ENCODE assay signal across 8 cellular contexts in genomic region chr17:75777243-75777922, GRCh38. TPM values are rescaled to one million over a fixed set of nuclear protein-coding genes. Genes with fewer than 3 reads are reported as not detected.
DNase-seq lines count a peak whose midpoint lies in the region; ATAC-seq and TF ChIP-seq lines count a peak whose summit lies in the region.

No MANE protein-coding gene starts in this region.

- H3K4me1 ChIP-seq in adipocyte (ENCODE audit: control insufficient read depth, insufficient read depth, low read length) (peaks cover 29% of the 10 kb centered on the region), testis (peaks cover 18% of the 10 kb centered on the region)

- peak overlapping the region; percentile 26 to 98 for H3K27ac ChIP-seq in testis

- peak overlapping the region; percentile 92 for H3K4me3 ChIP-seq in adipocyte (ENCODE audit: low read length)
- H3K4me3 ChIP-seq in testis: peak overlapping the region; percentile 99

- POLR2A ChIA-PET in activated CD4-positive, alpha-beta T cell treated with anti-CD3 and anti-CD28 coated beads, Interleukin-2, amount 10 ng/mL, durations not matched to agents 7 days and 5 days (lab: Charles Lee): interaction anchor here (0.6 to 3.0 kb wide), 7 partner anchors 8 to 340 kb away, joined by 3 to 15 read pairs (median 4); partner anchors contain the start of gene UNK

- CTCF ChIA-PET in activated CD4-positive, alpha-beta T cell treated with anti-CD3 and anti-CD28 coated beads, Interleukin-2, amount 10 ng/mL, durations not matched to agents 7 days and 5 days (lab: Charles Lee): interaction anchor here (0.6 to 8.9 kb wide), 6 partner anchors 13 to 101 kb away, joined by 3 to 64 read pairs (median 3); partner anchors contain the start of gene GALK1

- peak overlapping the region; percentile 98 for H3K27ac Mint-ChIP-seq in activated CD4-positive, alpha-beta T cell treated with anti-CD3 and anti-CD28 coated beads, Interleukin-2, amount 10 ng/mL, durations not matched to agents 7 days and 5 days

- H3K27me3 Mint-ChIP-seq in activated CD4-positive, alpha-beta T cell treated with anti-CD3 and anti-CD28 coated beads, Interleukin-2, amount 10 ng/mL, durations not matched to agents 7 days and 5 days: peaks cover 2% of the 10 kb centered on the region

- WGBS in testis, 2 donors: 1 to 2% methylated on average over 2 of the region's 2 CpGs

- H3K36me3 Mint-ChIP-seq in activated CD4-positive, alpha-beta T cell treated with anti-CD3 and anti-CD28 coated beads, Interleukin-2, amount 10 ng/mL, durations not matched to agents 7 days and 5 days (ENCODE audit: low read depth): peaks cover 39% of the 10 kb centered on the region

- peak overlapping the region; percentile 98 for H3K9ac ChIP-seq in adipocyte (ENCODE audit: low read length)

- intact Hi-C loops in testis (cut with DNase I; ENCODE audit: low total_unique reads): loop anchor here (10.0 kb wide), 1 partner anchor 67 kb away; the partner anchor contains the start of gene UNC13D

- TF ChIP-seq CTCF in testis (IDR thresholded peaks at IDR 0.05): no peak

- no peaks in the 10 kb centered on the region for H3K9me3 ChIP-seq in adipocyte (ENCODE audit: control insufficient read depth, low read length)
- no peaks in the 10 kb centered on the region for H3K9me3 ChIP-seq in testis

- H3K9me3 Mint-ChIP-seq in activated CD4-positive, alpha-beta T cell treated with anti-CD3 and anti-CD28 coated beads, Interleukin-2, amount 10 ng/mL, durations not matched to agents 7 days and 5 days: no peaks in the 10 kb centered on the region

- peaks cover 35% of the 10 kb centered on the region for H3K4me1 Mint-ChIP-seq in activated CD4-positive, alpha-beta T cell treated with anti-CD3 and anti-CD28 coated beads, Interleukin-2, amount 10 ng/mL, durations not matched to agents 7 days and 5 days

- peak overlapping the region; percentile 89 for H3K4me3 Mint-ChIP-seq in activated CD4-positive, alpha-beta T cell treated with anti-CD3 and anti-CD28 coated beads, Interleukin-2, amount 10 ng/mL, durations not matched to agents 7 days and 5 days

- H3K36me3 ChIP-seq in adipocyte (ENCODE audit: control insufficient read depth, insufficient read depth, low read length, severe bottlenecking): peaks cover 33% of the 10 kb centered on the region
- no peaks in the 10 kb centered on the region for H3K36me3 ChIP-seq in testis (ENCODE audit: low read depth, missing control alignments)

- DNase-seq in activated CD4-positive, alpha-beta T cell treated with anti-CD3 and anti-CD28 coated beads, Interleukin-2, amount 10 ng/mL, durations not matched to agents 7 days and 5 days: no peak
- DNase-seq in activated CD4-positive, alpha-beta T cell treated with anti-CD3 and anti-CD28 coated beads, Interleukin-2, amount 50 U/mL, for 48 hours: no peak
- DNase-seq in adipocyte (ENCODE audit: low read depth) (peak; percentile 32), left lobe of liver (ENCODE audit: low spot score) (peak; percentile 18), testis (no peak), SIG-M5 treated with dmso at 0.1 percent for 504 hours (lab: John Stamatoyannopoulos, UW; ENCODE audit: unreplicated experiment) (no peak), SW 1271 (lab: John Stamatoyannopoulos, UW) (no peak)

- TF ChIP-seq POLR2A in testis (IDR thresholded peaks at IDR 0.05): no peak

- H3K27me3 ChIP-seq in adipocyte (replicated peaks; ENCODE audit: control insufficient read depth, insufficient read depth, low read length): no peaks in the 10 kb centered on the region
- no peaks in the 10 kb centered on the region for H3K27me3 ChIP-seq in testis

- ATAC-seq in left lobe of liver (no peak), GM21619 (IDR thresholded peaks at IDR 0.05; ENCODE audit: unreplicated experiment) (no peak)

RNA-seq across cellular contexts. Expression of gene UNK, which starts 7.2 kb away (rescaled TPM):
- total RNA-seq in activated CD4-positive, alpha-beta T cell treated with anti-CD3 and anti-CD28 coated beads, Interleukin-2, amount 10 ng/mL, durations not matched to agents 7 days and 5 days: 10 to 100 TPM; 27.1 to 28.7 TPM
- total RNA-seq in left lobe of liver (7.0 TPM), testis (10 to 100 TPM; 57.2 to 76.0 TPM)
- 66.7 TPM for polyA plus RNA-seq in testis (ENCODE audit: insufficient read depth, low read depth, low replicate concordance)

RNA-seq across cellular contexts. Expression of gene GALK1, which starts 12.4 kb away (rescaled TPM):
- total RNA-seq in activated CD4-positive, alpha-beta T cell treated with anti-CD3 and anti-CD28 coated beads, Interleukin-2, amount 10 ng/mL, durations not matched to agents 7 days and 5 days: 10 to 100 TPM; 40.9 to 44.7 TPM
- 90.9 TPM for total RNA-seq in left lobe of liver
- total RNA-seq in testis: 10 to 100 TPM; 31.9 to 50.7 TPM
- polyA plus RNA-seq in testis (ENCODE audit: insufficient read depth, low read depth, low replicate concordance): 32.1 TPM

RNA-seq across cellular contexts. Expression of gene ITGB4, which starts 56.1 kb away (rescaled TPM):
- under 1 TPM; 0.55 to 0.96 TPM for total RNA-seq in activated CD4-positive, alpha-beta T cell treated with anti-CD3 and anti-CD28 coated beads, Interleukin-2, amount 10 ng/mL, durations not matched to agents 7 days and 5 days
- 2.6 TPM for total RNA-seq in left lobe of liver
- 10 to 100 TPM in 1 of 2 donors, 1 to 10 TPM in 1; 7.6 to 11.6 TPM for total RNA-seq in testis
- 16.4 TPM for polyA plus RNA-seq in testis (ENCODE audit: insufficient read depth, low read depth, low replicate concordance)

Comparison
In these comparisons a context has a peak if more than half of its experiments do, and no peak if none do; other contexts are left out.
1. DNase-seq: peak in adipocyte (single experiment) and left lobe of liver (single experiment); none in activated CD4-positive, alpha-beta T cell treated with anti-CD3 and anti-CD28 coated beads, Interleukin-2, amount 10 ng/mL, durations not matched to agents 7 days and 5 days (single experiment), activated CD4-positive, alpha-beta T cell treated with anti-CD3 and anti-CD28 coated beads, Interleukin-2, amount 50 U/mL, for 48 hours (0 of 2), testis (single experiment), SIG-M5 treated with dmso at 0.1 percent for 504 hours (single experiment) and SW 1271 (0 of 2).